ENCODE assay signal across 24 cellular contexts in the genomic region with DNA sequence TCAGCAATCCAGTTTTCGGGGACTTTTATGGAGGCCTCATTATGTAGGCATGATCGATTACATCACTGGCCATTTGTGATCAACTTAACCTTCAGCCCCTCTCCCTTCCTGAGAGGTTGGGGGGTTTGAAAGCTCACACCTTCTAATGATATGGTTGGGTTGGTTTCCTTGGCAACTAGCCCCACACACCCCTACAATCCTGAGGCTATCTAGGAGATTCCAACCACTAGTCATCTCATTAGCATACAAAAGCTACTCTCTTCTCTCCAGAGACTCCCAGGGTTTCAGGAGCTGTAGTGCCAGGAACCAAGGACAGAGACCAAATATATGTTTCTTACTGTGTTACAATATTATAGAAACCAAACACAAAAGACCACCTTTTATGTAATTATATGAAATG. TPM values are rescaled to one million over a fixed set of nuclear protein-coding genes. Genes with fewer than 3 reads are reported as not detected.
DNase-seq lines count a peak whose midpoint lies in the region; ATAC-seq, FAIRE-seq and TF ChIP-seq lines count a peak whose summit lies in the region.
"Had no signal": no experiment of that assay in that cellular context is flagged by ENCODE, and none has a peak within 500 bp of the region (broad histone marks: within the 10 kb centered on the region; RNA-seq: fewer than 3 reads in every experiment).

No MANE protein-coding gene starts in this region.

- WGBS in K562 (ENCODE audit: insufficient coverage, low coverage, missing lambda C conversion rate): 69% methylated on average over 2 of the region's 2 CpGs
- WGBS in esophagus muscularis mucosa: 94% methylated on average over 2 of the region's 2 CpGs

- no peak for TF ChIP-seq EP300 in Ishikawa (IDR thresholded peaks at IDR 0.05; ENCODE audit: borderline replicate concordance)
- no peak for TF ChIP-seq EP300 in K562 (IDR thresholded peaks at IDR 0.05; ENCODE audit: low read length)
- TF ChIP-seq EP300 in esophagus muscularis mucosa (IDR thresholded peaks at IDR 0.05): no peak

- H4K20me1 ChIP-seq in K562 (replicated peaks; ENCODE audit: control insufficient read depth, insufficient read depth, low read length): no peaks in the 10 kb centered on the region

- no TSS peak for BruUV-seq in K562 (replicated peaks; lab: Mats Ljungman, UMichigan)

- no peaks in the 10 kb centered on the region for H3K9me3 ChIP-seq in K562 (replicated peaks; ENCODE audit: control insufficient read depth, insufficient read depth, low read depth, low read length)
- H3K9me3 ChIP-seq in esophagus muscularis mucosa: no peaks in the 10 kb centered on the region
- H3K9me3 ChIP-seq: HAP-1 had no signal

- DNase-seq in ELF-1 (ENCODE audit: low read depth, low spot score) (peak; percentile 40), K562 (ENCODE audit: extremely low read depth in 1 of 4, low spot score in 3 of 4) (no peak), kidney tubule cell (ENCODE audit: low spot score) (peak; percentile 44), esophagus muscularis mucosa (ENCODE audit: extremely low spot score) (no peak)
- DNase-seq in stimulated activated CD4-positive, alpha-beta T cell treated with anti-CD3 and anti-CD28 coated beads, Interleukin-12 subunit alpha, Interleukin-12 subunit beta, amount 100 ng/mL, for 4 hours: no peak
- DNase-seq: C1 segment of cervical spinal cord; CD4-positive, CD25-positive, alpha-beta regulatory T cell; CD8-positive, alpha-beta memory T cell; COR-L47; DMS 273 treated with DMSO at 0.1 percent for 48 hours; DMS53; DND-41; EL; IMR-90; KG1 had no signal

- TF ChIP-seq POLR2A in K562 (conservative IDR thresholded peaks at IDR 0.05) (no peak), esophagus muscularis mucosa (IDR thresholded peaks at IDR 0.05; ENCODE audit: low read depth) (no peak)

- no peaks in the 10 kb centered on the region for H3K36me3 ChIP-seq in K562 (ENCODE audit: control insufficient read depth, insufficient read depth, low read length)
- H3K36me3 ChIP-seq in esophagus muscularis mucosa: no peaks in the 10 kb centered on the region
- H3K36me3 ChIP-seq: HAP-1 had no signal

- H3K4me1 ChIP-seq in K562 (replicated peaks in 1 of 2; ENCODE audit: control insufficient read depth in 2 of 2, insufficient read depth in 2 of 2, low read length in 2 of 2) (peaks cover 4 to 17% of the 10 kb centered on the region in 2 experiments; a peak in 3 of 5 replicates), esophagus muscularis mucosa (no peaks in the 10 kb centered on the region)

- H3K9ac ChIP-seq in K562 (ENCODE audit: insufficient read depth in 1 of 2, low read depth in 2 of 2, low read length in 2 of 2): no peak overlapping the region

- H3K27ac ChIP-seq in K562 (ENCODE audit: extremely low read depth, low read depth, low read length) (no peak overlapping the region), esophagus muscularis mucosa (replicated peaks in 1 of 4) (no peak overlapping the region)

- no peak overlapping the region for H3K4me3 ChIP-seq in K562
- H3K4me3 ChIP-seq in esophagus muscularis mucosa: no peak overlapping the region
- H3K4me3 ChIP-seq: HAP-1 had no signal

- no peak for TF ChIP-seq CTCF in K562 (IDR thresholded peaks at IDR 0.05 in 2 of 3, conservative IDR thresholded peaks at IDR 0.05 in 1 of 3; ENCODE audit: insufficient read depth in 2 of 3, low read depth in 1 of 3, low read length in 3 of 3)
- no peak for TF ChIP-seq CTCF in esophagus muscularis mucosa (IDR thresholded peaks at IDR 0.05)

- H3K27me3 ChIP-seq in K562 (ENCODE audit: control insufficient read depth in 2 of 2, insufficient read depth in 2 of 2, low read length in 2 of 2) (no peaks in the 10 kb centered on the region), esophagus muscularis mucosa (no peaks in the 10 kb centered on the region)

- POLR2A ChIA-PET in K562 (lab: Yijun Ruan, JAX): interaction anchor here (0.6 kb wide), 1 partner anchor 219 kb away, joined by 4 read pairs; no protein-coding TSS in a partner anchor

- in situ Hi-C loops in K562 (cut with MboI): no loop called here

- intact Hi-C loops in K562 (cut with micrococcal nuclease) (no loop called here), esophagus muscularis mucosa (cut with DNase I) (no loop called here)

- no peak for FAIRE-seq in K562 (lab: Jason Lieb, UNC)
- FAIRE-seq: G401.6, GM12891, GM19239, H1, HTR-8/SVneo had no signal

- no peaks in the 10 kb centered on the region for H3K9me1 ChIP-seq in K562 (ENCODE audit: control insufficient read depth, insufficient read depth, low read length)

- TF ChIP-seq RAD21 in Ishikawa (IDR thresholded peaks at IDR 0.05; ENCODE audit: low read depth) (no peak), K562 (CRISPR knock-in tag; conservative IDR thresholded peaks at IDR 0.05 in 1 of 2, IDR thresholded peaks at IDR 0.05 in 1 of 2) (no peak)

- ATAC-seq in K562: no peak
- ATAC-seq in HG03460 (IDR thresholded peaks at IDR 0.05; ENCODE audit: unreplicated experiment): no peak
- no peak for ATAC-seq in GM21360 (IDR thresholded peaks at IDR 0.05; ENCODE audit: unreplicated experiment)

- CTCF ChIA-PET in K562 (lab: Yijun Ruan, JAX; ENCODE audit: low intra/inter-chr PET ratio): no interaction called here

- H2AFZ ChIP-seq in K562 (ENCODE audit: low read depth, low read length): no peak overlapping the region

- no peak overlapping the region for H3K4me2 ChIP-seq in K562 (ENCODE audit: insufficient read depth, low read length)

- H3K79me2 ChIP-seq in K562 (ENCODE audit: control insufficient read depth, insufficient read depth, low read length): no peaks in the 10 kb centered on the region

TF ChIP-seq in K562, 482 proteins besides CTCF, POLR2A, EP300 and RAD21:
- TF ChIP-seq RFX1 (IDR thresholded peaks at IDR 0.05) (peak; percentile 21; the same call in 1 of the 2 replicates), OTX1 (CRISPR knock-in tag; IDR thresholded peaks at IDR 0.05) (no peak), COPS2 (conservative IDR thresholded peaks at IDR 0.05) (no peak)

RNA-seq across cellular contexts. Expression of a gene that starts 35.2 kb away (rescaled TPM):
- 16.4 and 77.7 TPM in 2 replicates for total RNA-seq in K562 (2011; cell fraction: chromatin; rRNA removed; ENCODE audit: low replicate concordance)
- total RNA-seq in K562 (2011; cell fraction: nucleolus; rRNA removed): 11.0 and 16.2 TPM in 2 replicates
- total RNA-seq in K562 (2011; cell fraction: nucleoplasm; rRNA removed): 31.3 and 61.9 TPM in 2 replicates
- total RNA-seq in K562 (2014; rRNA removed) (7.2 and 9.2 TPM in 2 replicates), K562 (2014; rRNA removed; fragmentation: Illumina TruSeq; extraction: Trizol) (20.1 and 24.4 TPM in 2 replicates), K562 (2015; rRNA removed; fragmentation: Illumina TruSeq; extraction: Trizol) (17.1 and 19.4 TPM in 2 replicates), K562 (2021) (17.6 and 23.5 TPM in 2 replicates), esophagus muscularis mucosa (10 to 100 TPM in 2 of 4 donors, 1 to 10 TPM in 2; 9.0 to 15.4 (median 9.9) TPM)
- polyA plus RNA-seq in K562 (2011; rRNA removed) (29.5 and 30.6 TPM in 2 replicates), K562 (2014; fragmentation: Illumina TruSeq; extraction: Trizol) (26.8 and 33.2 TPM in 2 replicates), K562 (2014; fragmentation: Nextera tagmentation; extraction: Ambion mirVana) (1 to 10 TPM; 7.3 to 7.7 TPM), K562 (2014; rRNA removed) (30.4 and 31.6 TPM in 2 replicates)
- 10.0 and 21.1 TPM in 2 replicates for polyA plus RNA-seq in K562 (2011; cell fraction: cytosol; rRNA removed)
- 27.1 and 38.8 TPM in 2 replicates for polyA plus RNA-seq in K562 (2011; cell fraction: nucleus; rRNA removed)
- 13.6 and 33.7 TPM in 2 replicates for polyA plus RNA-seq in K562 (2012)
- polyA minus RNA-seq in K562 (2011; rRNA and poly(A)+ RNA removed): 44.2 and 52.3 TPM in 2 replicates
- polyA minus RNA-seq in K562 (2011; cell fraction: cytosol; rRNA and poly(A)+ RNA removed): 11.2 and 14.7 TPM in 2 replicates
- 63.7 and 116 TPM in 2 replicates for polyA minus RNA-seq in K562 (2011; cell fraction: nucleus; rRNA and poly(A)+ RNA removed)

Comparison
In these comparisons a context has a peak if more than half of its experiments do, and no peak if none do; other contexts are left out.
1. DNase-seq: peak in ELF-1 (single experiment) and kidney tubule cell (single experiment); none in K562 (0 of 4), stimulated activated CD4-positive, alpha-beta T cell treated with anti-CD3 and anti-CD28 coated beads, Interleukin-12 subunit alpha, Interleukin-12 subunit beta, amount 100 ng/mL, for 4 hours (single experiment) and esophagus muscularis mucosa (single experiment).